8 cellular contexts compared by ENCODE assay signal in the genomic region with DNA sequence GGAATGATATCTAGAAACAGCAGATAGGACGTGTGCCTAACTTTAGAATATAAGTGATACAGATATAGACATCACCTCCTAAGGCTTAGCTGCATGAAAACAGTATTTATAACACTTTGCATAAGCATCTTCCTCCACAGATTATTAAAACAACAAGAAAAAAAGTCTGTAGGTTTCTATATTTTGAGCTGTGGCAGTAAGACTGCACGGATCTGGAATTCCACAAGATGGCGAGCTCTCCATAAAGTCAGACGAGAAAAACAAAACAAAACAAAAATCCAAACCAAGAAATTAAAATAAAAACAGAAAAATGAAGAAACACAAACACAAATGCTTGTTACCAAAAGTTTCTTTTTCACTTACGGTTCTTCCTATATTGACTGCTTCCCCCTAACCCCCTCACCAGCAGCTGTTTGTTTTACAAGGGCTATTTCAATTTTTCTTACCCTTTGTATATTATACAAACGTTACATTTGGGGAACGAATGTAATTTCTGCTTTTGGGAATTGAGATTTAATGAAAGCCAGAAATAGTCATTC.
DNase-seq lines count a peak whose midpoint lies in the region; ATAC-seq, FAIRE-seq and TF ChIP-seq lines count a peak whose summit lies in the region.

No MANE protein-coding gene starts in this region.

- ATAC-seq in GM18517 (IDR thresholded peaks at IDR 0.05; ENCODE audit: unreplicated experiment) (peak; percentile 26), K562 (peak; percentile 73)

- POLR2A ChIA-PET in K562 (lab: Yijun Ruan, JAX): no interaction called here

- H3K4me2 ChIP-seq in BLaER1 (peak overlapping the region; percentile 15), K562 (ENCODE audit: insufficient read depth, low read length) (no peak overlapping the region)

- no peak overlapping the region for H3K9ac ChIP-seq in BLaER1
- no peak overlapping the region; a peak in 1 of 4 replicates for H3K9ac ChIP-seq in K562 (ENCODE audit: insufficient read depth in 1 of 2, low read depth in 2 of 2, low read length in 2 of 2)

- peaks cover 14% of the 10 kb centered on the region for H3K4me1 ChIP-seq in BLaER1
- H3K4me1 ChIP-seq in K562 (replicated peaks in 1 of 2; ENCODE audit: control insufficient read depth in 2 of 2, insufficient read depth in 2 of 2, low read length in 2 of 2): peaks cover 0 to 15% of the 10 kb centered on the region in 2 experiments; a peak in 3 of 5 replicates

- H3K27me3 ChIP-seq in BLaER1: no peaks in the 10 kb centered on the region
- H3K27me3 ChIP-seq in K562 (ENCODE audit: control insufficient read depth in 2 of 2, insufficient read depth in 2 of 2, low read length in 2 of 2): no peaks in the 10 kb centered on the region

- CTCF ChIA-PET in K562 (lab: Yijun Ruan, JAX; ENCODE audit: low intra/inter-chr PET ratio): no interaction called here

- DNase-seq in NB4 (ENCODE audit: low read depth) (peak; percentile 59), K562 (ENCODE audit: extremely low read depth in 1 of 4, low spot score in 3 of 4) (peak in 2 of 4 experiments; percentile 8 to 40), lung microvascular endothelial cell (ENCODE audit: low read depth in 2 of 2) (peak; percentile 69 to 85), urothelium cell line (ENCODE audit: low spot score) (no peak), cortex of kidney (lab: John Stamatoyannopoulos, UW) (no peak)
- no peak for DNase-seq in activated CD4-positive, CD25-positive, alpha-beta regulatory T cell treated with anti-CD3 and anti-CD28 coated beads, Interleukin-2, amount 50 U/mL, for 72 hours

- no peaks in the 10 kb centered on the region for H3K79me2 ChIP-seq in K562 (ENCODE audit: control insufficient read depth, insufficient read depth, low read length)

- H3K36me3 ChIP-seq in BLaER1 (no peaks in the 10 kb centered on the region), K562 (ENCODE audit: control insufficient read depth, insufficient read depth, low read length) (no peaks in the 10 kb centered on the region)

- TF ChIP-seq RAD21 in K562 (CRISPR knock-in tag; conservative IDR thresholded peaks at IDR 0.05 in 1 of 2, IDR thresholded peaks at IDR 0.05 in 1 of 2): peak in 1 of 2 experiments; percentile 11; a peak in 1 of 4 replicates

- TF ChIP-seq CTCF in NB4 (IDR thresholded peaks at IDR 0.05; ENCODE audit: low read depth, low read length): peak; percentile 58
- peak in 2 of 3 experiments; percentile 34 to 49; a peak in 2 of 6 replicates for TF ChIP-seq CTCF in K562 (IDR thresholded peaks at IDR 0.05 in 2 of 3, conservative IDR thresholded peaks at IDR 0.05 in 1 of 3; ENCODE audit: insufficient read depth in 2 of 3, low read depth in 1 of 3, low read length in 3 of 3)

- intact Hi-C loops in K562 (cut with micrococcal nuclease): no loop called here

- H3K9me3 ChIP-seq in BLaER1 (no peaks in the 10 kb centered on the region), K562 (replicated peaks; ENCODE audit: control insufficient read depth, insufficient read depth, low read depth, low read length) (no peaks in the 10 kb centered on the region; the same call in 1 of the 2 replicates)

- no TSS peak for BruUV-seq in K562 (replicated peaks; lab: Mats Ljungman, UMichigan)

- H3K27ac ChIP-seq in BLaER1 (no peak overlapping the region), K562 (ENCODE audit: extremely low read depth, low read depth, low read length) (peak overlapping the region; percentile 84)

- H3K4me3 ChIP-seq in BLaER1 (no peak overlapping the region), NB4 (ENCODE audit: low read depth, low read length) (peak overlapping the region; percentile 27), K562 (no peak overlapping the region)

- no peak for FAIRE-seq in K562 (lab: Jason Lieb, UNC)
- no peak for FAIRE-seq in urothelium cell line (lab: Jason Lieb, UNC)

- H4K20me1 ChIP-seq in BLaER1 (no peaks in the 10 kb centered on the region), K562 (replicated peaks; ENCODE audit: control insufficient read depth, insufficient read depth, low read length) (no peaks in the 10 kb centered on the region)

- H3K9me1 ChIP-seq in K562 (ENCODE audit: control insufficient read depth, insufficient read depth, low read length): no peaks in the 10 kb centered on the region

- no peak for TF ChIP-seq POLR2A in NB4 (IDR thresholded peaks at IDR 0.05; ENCODE audit: extremely low read depth, insufficient read length)
- no peak for TF ChIP-seq POLR2A in K562 (conservative IDR thresholded peaks at IDR 0.05)

- TF ChIP-seq EP300 in K562 (IDR thresholded peaks at IDR 0.05; ENCODE audit: low read length): no peak

- H2AFZ ChIP-seq in K562 (ENCODE audit: low read depth, low read length): peak overlapping the region; percentile 95

- 24% methylated on average over 5 of the region's 7 CpGs for WGBS in K562 (ENCODE audit: insufficient coverage, low coverage, missing lambda C conversion rate)

- in situ Hi-C loops in K562 (cut with MboI): loop anchor here (25.0 kb wide), 1 partner anchor 578 kb away; no protein-coding TSS in a partner anchor

TF ChIP-seq in K562, 482 proteins besides CTCF, POLR2A, EP300 and RAD21:
- TF ChIP-seq NEUROD1 (IDR thresholded peaks at IDR 0.05; ENCODE audit: borderline replicate concordance, low read depth, low read length, partially characterized antibody) (no peak), TEAD1 (CRISPR knock-in tag; IDR thresholded peaks at IDR 0.05) (no peak), BACH1 (tag; IDR thresholded peaks at IDR 0.05) (no peak), ZNF830 (CRISPR knock-in tag; IDR thresholded peaks at IDR 0.05) (no peak), ILF3 (IDR thresholded peaks at IDR 0.05; ENCODE audit: borderline replicate concordance) (no peak), L3MBTL2 (IDR thresholded peaks at IDR 0.05) (no peak), BRCA1 (IDR thresholded peaks at IDR 0.05) (no peak), BRCA1 (CRISPR knock-in tag; IDR thresholded peaks at IDR 0.05) (no peak)

Comparison
In these comparisons a context has a peak if more than half of its experiments do, and no peak if none do; other contexts are left out.
1. DNase-seq: peak in NB4 (single experiment) and lung microvascular endothelial cell (2 of 2); none in urothelium cell line (single experiment), activated CD4-positive, CD25-positive, alpha-beta regulatory T cell treated with anti-CD3 and anti-CD28 coated beads, Interleukin-2, amount 50 U/mL, for 72 hours (single experiment) and cortex of kidney (single experiment).